ENCODE assay signal across 8 cellular contexts in the genomic region with DNA sequence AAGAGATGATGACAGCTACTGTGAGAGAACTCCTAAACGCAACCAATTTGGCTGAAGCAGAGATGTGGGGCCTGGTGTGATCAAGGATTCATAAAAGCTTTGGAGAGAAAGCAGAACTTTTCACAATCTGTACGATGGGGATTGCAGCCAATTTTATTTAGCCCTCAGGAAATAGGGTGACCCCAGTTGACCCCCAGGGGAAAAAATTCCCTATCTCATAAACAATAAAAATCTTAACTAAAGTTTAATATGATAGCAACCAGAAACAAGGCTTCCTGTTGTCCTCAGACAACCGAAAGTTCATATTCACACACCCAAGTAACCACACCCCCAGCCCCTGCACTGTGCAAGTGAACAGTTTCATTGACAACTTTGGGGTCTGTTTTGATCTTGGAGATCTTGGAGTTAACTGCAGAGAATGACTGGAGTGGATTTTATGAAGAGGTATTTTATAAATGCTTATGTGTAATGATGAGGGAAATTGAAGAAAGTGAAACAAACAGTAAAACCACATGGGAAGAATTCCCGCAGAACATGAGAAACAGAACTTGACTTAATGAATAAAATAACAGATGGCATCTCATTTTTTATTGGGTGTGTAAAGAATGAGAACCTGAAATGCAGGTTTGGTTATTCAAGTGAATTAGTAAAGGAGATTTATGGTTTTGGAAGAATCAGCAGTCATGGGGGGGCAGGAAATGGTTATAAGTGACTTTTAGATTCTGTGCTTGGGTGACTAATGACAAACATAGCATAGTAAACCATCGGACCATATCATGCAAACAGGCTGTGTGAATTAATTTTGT.
DNase-seq lines count a peak whose midpoint lies in the region; ATAC-seq and TF ChIP-seq lines count a peak whose summit lies in the region.

No MANE protein-coding gene starts in this region.

- DNase-seq in activated T-cell treated with anti-CD3 and anti-CD28 coated beads, Interleukin-2, amount 50 U/mL, for 72 hours: no peak
- no peak for DNase-seq in activated T-cell treated with anti-CD3 and anti-CD28 coated beads, Interleukin-2, amount 50 U/mL, for 24 hours
- DNase-seq in right cardiac atrium: peak in 2 of 3 donors; percentile 12 to 55
- no peak for DNase-seq in cerebellum (ENCODE audit: low spot score)
- no peak for DNase-seq in epidermal melanocyte (ENCODE audit: insufficient read length, low spot score)
- DNase-seq in nephron progenitor cell: no peak

- 0 out of 2 replicates have a peak, but pooled peaks cover 3% of the 10 kb centered on the region for H3K27me3 ChIP-seq in OCI-LY3 (ENCODE audit: low read depth, low read length)
- no peaks in the 10 kb centered on the region for H3K27me3 ChIP-seq in right cardiac atrium (ENCODE audit: control insufficient read depth, insufficient read depth)

- no peak overlapping the region for H3K27ac Mint-ChIP-seq in activated T-cell treated with anti-CD3 and anti-CD28 coated beads, Interleukin-2, amount 50 U/mL, for 72 hours
- no peak overlapping the region for H3K27ac Mint-ChIP-seq in activated T-cell treated with anti-CD3 and anti-CD28 coated beads, Interleukin-2, amount 50 U/mL, for 24 hours
- H3K27ac Mint-ChIP-seq in nephron progenitor cell: no peak overlapping the region

- H3K27me3 Mint-ChIP-seq in activated T-cell treated with anti-CD3 and anti-CD28 coated beads, Interleukin-2, amount 50 U/mL, for 72 hours (ENCODE audit: low read depth): peaks cover 23% of the 10 kb centered on the region
- peaks cover 9% of the 10 kb centered on the region for H3K27me3 Mint-ChIP-seq in activated T-cell treated with anti-CD3 and anti-CD28 coated beads, Interleukin-2, amount 50 U/mL, for 24 hours
- H3K27me3 Mint-ChIP-seq in nephron progenitor cell (ENCODE audit: low read depth, poor library complexity): no peaks in the 10 kb centered on the region

- H3K36me3 ChIP-seq in OCI-LY3 (replicated peaks; ENCODE audit: low read depth, low read length): no peaks in the 10 kb centered on the region

- no peak overlapping the region for H3K4me3 Mint-ChIP-seq in activated T-cell treated with anti-CD3 and anti-CD28 coated beads, Interleukin-2, amount 50 U/mL, for 72 hours
- no peak overlapping the region for H3K4me3 Mint-ChIP-seq in activated T-cell treated with anti-CD3 and anti-CD28 coated beads, Interleukin-2, amount 50 U/mL, for 24 hours
- no peak overlapping the region for H3K4me3 Mint-ChIP-seq in nephron progenitor cell

- H3K9me3 Mint-ChIP-seq in activated T-cell treated with anti-CD3 and anti-CD28 coated beads, Interleukin-2, amount 50 U/mL, for 72 hours: no peaks in the 10 kb centered on the region
- no peaks in the 10 kb centered on the region for H3K9me3 Mint-ChIP-seq in activated T-cell treated with anti-CD3 and anti-CD28 coated beads, Interleukin-2, amount 50 U/mL, for 24 hours
- no peaks in the 10 kb centered on the region for H3K9me3 Mint-ChIP-seq in nephron progenitor cell

- H3K9me3 ChIP-seq in OCI-LY3 (ENCODE audit: insufficient read depth, low read length) (no peaks in the 10 kb centered on the region), right cardiac atrium (ENCODE audit: control insufficient read depth, low read length) (no peaks in the 10 kb centered on the region)

- no peak overlapping the region for H3K9ac ChIP-seq in OCI-LY3 (ENCODE audit: low read length)

- no peak overlapping the region for H3K4me3 ChIP-seq in OCI-LY3 (ENCODE audit: low read length)
- H3K4me3 ChIP-seq in right cardiac atrium (ENCODE audit: low read length): peak overlapping the region; percentile 15

- H4K20me1 ChIP-seq in OCI-LY3 (ENCODE audit: insufficient read depth, low read length): no peaks in the 10 kb centered on the region

- peaks cover 7% of the 10 kb centered on the region for H3K4me1 Mint-ChIP-seq in activated T-cell treated with anti-CD3 and anti-CD28 coated beads, Interleukin-2, amount 50 U/mL, for 72 hours (ENCODE audit: low read depth)
- peaks cover 4% of the 10 kb centered on the region for H3K4me1 Mint-ChIP-seq in activated T-cell treated with anti-CD3 and anti-CD28 coated beads, Interleukin-2, amount 50 U/mL, for 24 hours (ENCODE audit: low read depth)
- H3K4me1 Mint-ChIP-seq in nephron progenitor cell: no peaks in the 10 kb centered on the region

- H3K4me2 ChIP-seq in OCI-LY3 (ENCODE audit: low read length): peak overlapping the region; percentile 39

- H3K79me2 ChIP-seq in OCI-LY3 (ENCODE audit: low read length): no peaks in the 10 kb centered on the region

- 0 out of 2 replicates have a peak, but pooled peaks cover 7% of the 10 kb centered on the region for H3K4me1 ChIP-seq in OCI-LY3 (ENCODE audit: low read length)
- H3K4me1 ChIP-seq in right cardiac atrium (ENCODE audit: control insufficient read depth, insufficient read depth, low read length): peaks cover 2% of the 10 kb centered on the region

- no peak overlapping the region for H2AFZ ChIP-seq in OCI-LY3 (ENCODE audit: low read depth, low read length)

- intact Hi-C loops in right cardiac atrium (cut with DNase I): loop anchor here in 3 of 4 donors (5.0 to 10.0 kb wide), 3 partner anchors 124 to 412 kb away; no protein-coding TSS in a partner anchor

- H3K27ac ChIP-seq in OCI-LY3 (ENCODE audit: low read length) (no peak overlapping the region), right cardiac atrium (ENCODE audit: low read length) (no peak overlapping the region)

- TF ChIP-seq CTCF in OCI-LY3 (IDR thresholded peaks at IDR 0.05; ENCODE audit: low read depth, low read length): no peak
- no peak for TF ChIP-seq CTCF in nephron progenitor cell (IDR thresholded peaks at IDR 0.05)

- ATAC-seq in activated T-cell treated with anti-CD3 and anti-CD28 coated beads, Interleukin-2, amount 50 U/mL, for 72 hours (replicated peaks in 1 of 2): peak; percentile 66 to 70
- ATAC-seq in HG02852 (IDR thresholded peaks at IDR 0.05; ENCODE audit: unreplicated experiment): peak; percentile 74
- peak; percentile 55 to 78 for ATAC-seq in right cardiac atrium

- 30% methylated on average over 5 of the region's 5 CpGs for WGBS in right cardiac atrium

- no peaks in the 10 kb centered on the region for H3K36me3 Mint-ChIP-seq in activated T-cell treated with anti-CD3 and anti-CD28 coated beads, Interleukin-2, amount 50 U/mL, for 72 hours (ENCODE audit: insufficient read depth in 2 of 2)
- no peaks in the 10 kb centered on the region for H3K36me3 Mint-ChIP-seq in activated T-cell treated with anti-CD3 and anti-CD28 coated beads, Interleukin-2, amount 50 U/mL, for 24 hours (ENCODE audit: low read depth)
- H3K36me3 Mint-ChIP-seq in nephron progenitor cell (ENCODE audit: low read depth): no peaks in the 10 kb centered on the region

Comparison
In these comparisons a context has a peak if more than half of its experiments do, and no peak if none do; other contexts are left out.
1. DNase-seq: peak in right cardiac atrium (2 of 3); none in activated T-cell treated with anti-CD3 and anti-CD28 coated beads, Interleukin-2, amount 50 U/mL, for 72 hours (0 of 2), activated T-cell treated with anti-CD3 and anti-CD28 coated beads, Interleukin-2, amount 50 U/mL, for 24 hours (single experiment), cerebellum (single experiment), epidermal melanocyte (single experiment) and nephron progenitor cell (single experiment).
2. Peak in every context shown above with its lines, with median percentiles within 50 percentile points of each other: ATAC-seq.